11 cellular contexts compared by ENCODE assay signal in genomic region chr5:140106101-140106500, GRCh38. TPM values are rescaled to one million over a fixed set of nuclear protein-coding genes. Genes with fewer than 3 reads are reported as not detected.
DNase-seq lines count a peak whose midpoint lies in the region; ATAC-seq, FAIRE-seq and TF ChIP-seq lines count a peak whose summit lies in the region.
"Had no signal": no experiment of that assay in that cellular context is flagged by ENCODE, and none has a peak within 500 bp of the region (broad histone marks: within the 10 kb centered on the region; RNA-seq: fewer than 3 reads in every experiment).

No MANE protein-coding gene starts in this region.

- H2AFZ ChIP-seq in KMS-11 (ENCODE audit: low read depth), result no peak overlapping the region
- H2AFZ ChIP-seq in GM12878 (ENCODE audit: control insufficient read depth, low read depth, low read length), result no peak overlapping the region
- H2AFZ ChIP-seq in neural progenitor cell (replicated peaks), result no peak overlapping the region

- no peak for DNase-seq in CD8-positive, alpha-beta memory T cell
- no peak for DNase-seq in GM12878 (ENCODE audit: low read depth, low spot score)
- DNase-seq in neural progenitor cell (ENCODE audit: low spot score), result no peak
- no peak for DNase-seq in GM19239 (ENCODE audit: insufficient read length, low spot score)
- DNase-seq in Calu3, result no peak
- DNase-seq: caudate nucleus, hypothalamus, NCI-H446 had no signal

- no peaks in the 10 kb centered on the region for H3K36me3 ChIP-seq in CD8-positive, alpha-beta memory T cell (ENCODE audit: insufficient read depth, low read length)
- no peaks in the 10 kb centered on the region for H3K36me3 ChIP-seq in KMS-11 (ENCODE audit: insufficient read depth)
- H3K36me3 ChIP-seq in GM12878 (ENCODE audit: control insufficient read depth in 2 of 2, insufficient read depth in 2 of 2, low read length in 1 of 2), result no peaks in the 10 kb centered on the region
- no peaks in the 10 kb centered on the region for H3K36me3 ChIP-seq in neural progenitor cell

- RAD21 ChIA-PET in GM12878 (lab: Charles Lee; ENCODE audit: unreplicated experiment), result interaction anchor here (1.2 to 2.3 kb wide), 8 partner anchors 8 to 137 kb away, joined by 3 to 11 read pairs (median 4); partner anchors contain the start of gene PURA

- peaks cover 27% of the 10 kb centered on the region for H3K4me1 ChIP-seq in CD8-positive, alpha-beta memory T cell (ENCODE audit: insufficient read depth, low read length)
- H3K4me1 ChIP-seq in KMS-11 (ENCODE audit: low read depth, poor library complexity, severe bottlenecking), result peaks cover 29% of the 10 kb centered on the region
- peaks cover 11% of the 10 kb centered on the region for H3K4me1 ChIP-seq in GM12878 (ENCODE audit: control insufficient read depth, insufficient read depth, low read length)
- H3K4me1 ChIP-seq in neural progenitor cell, result peaks cover 8% of the 10 kb centered on the region

- no peaks in the 10 kb centered on the region for H3K9me3 Mint-ChIP-seq in CD8-positive, alpha-beta memory T cell
- H3K9me3 Mint-ChIP-seq in neural progenitor cell (no peaks in the 10 kb centered on the region), Calu3 (ENCODE audit: low read depth, unreplicated experiment) (no peaks in the 10 kb centered on the region)

- no peak for TF ChIP-seq EP300 in GM12878 (IDR thresholded peaks at IDR 0.05; ENCODE audit: borderline replicate concordance in 1 of 2, control insufficient read depth in 1 of 2, low read depth in 2 of 2, low read length in 2 of 2)

- no peak overlapping the region for H3K27ac ChIP-seq in CD8-positive, alpha-beta memory T cell (ENCODE audit: low read depth, low read length)
- H3K27ac ChIP-seq in KMS-11 (no peak overlapping the region), GM12878 (ENCODE audit: control insufficient read depth, insufficient read depth) (no peak overlapping the region), neural progenitor cell (no peak overlapping the region)

- H3K4me1 Mint-ChIP-seq in CD8-positive, alpha-beta memory T cell, result peaks cover 31 to 43% (median 33%) of the 10 kb centered on the region in 3 donors
- peaks cover 28% of the 10 kb centered on the region for H3K4me1 Mint-ChIP-seq in neural progenitor cell
- H3K4me1 Mint-ChIP-seq in Calu3 (ENCODE audit: low read depth, unreplicated experiment), result peaks cover 22% of the 10 kb centered on the region

- H3K79me2 ChIP-seq in KMS-11 (ENCODE audit: insufficient read depth, low read depth) (peaks cover 25% of the 10 kb centered on the region), GM12878 (ENCODE audit: control insufficient read depth, insufficient read depth, low read length) (peaks cover 20% of the 10 kb centered on the region), neural progenitor cell (ENCODE audit: low read depth) (no peaks in the 10 kb centered on the region)

- H3K27ac Mint-ChIP-seq in CD8-positive, alpha-beta memory T cell, result peak overlapping the region; percentile 96 to 100 (median 99)
- H3K27ac Mint-ChIP-seq in neural progenitor cell (no peak overlapping the region), Calu3 (ENCODE audit: unreplicated experiment) (no peak overlapping the region)

- H3K4me3 ChIP-seq in CD8-positive, alpha-beta memory T cell (ENCODE audit: low read length), result no peak overlapping the region
- H3K4me3 ChIP-seq in KMS-11 (IDR thresholded peaks at IDR 0.05; ENCODE audit: insufficient read depth, low read depth, low read length), result no peak overlapping the region
- no peak overlapping the region for H3K4me3 ChIP-seq in GM12878
- H3K4me3 ChIP-seq in neural progenitor cell, result no peak overlapping the region

- intact Hi-C loops in GM12878 (cut with micrococcal nuclease; ENCODE audit: unreplicated experiment), result loop anchor here (5.0 kb wide), 1 partner anchor 64 kb away; the partner anchor contains the start of gene NRG2
- intact Hi-C loops in Calu3 (cut with micrococcal nuclease; ENCODE audit: unreplicated experiment), result loop anchor here (1.0 kb wide), 1 partner anchor 33 kb away; no protein-coding TSS in a partner anchor

- in situ Hi-C loops in GM12878 (cut with MboI), result no loop called here

- H3F3A ChIP-seq in neural progenitor cell (ENCODE audit: low read depth), result peaks cover 50% of the 10 kb centered on the region

- 75% methylated on average over 5 of the region's 5 CpGs for WGBS in GM12878 (ENCODE audit: insufficient coverage, insufficient replicate concordance, low lambda C conversion rate, missing lambda C conversion rate)

- H3K27me3 ChIP-seq in CD8-positive, alpha-beta memory T cell (ENCODE audit: insufficient read depth, low read length, poor library complexity, severe bottlenecking), result no peaks in the 10 kb centered on the region
- H3K27me3 ChIP-seq in KMS-11 (ENCODE audit: insufficient read depth, low read depth), result no peaks in the 10 kb centered on the region
- H3K27me3 ChIP-seq in GM12878 (replicated peaks in 1 of 2; ENCODE audit: control insufficient read depth in 2 of 2, insufficient read depth in 2 of 2, low read length in 1 of 2), result no peaks in the 10 kb centered on the region
- H3K27me3 ChIP-seq in neural progenitor cell, result peaks cover 97% of the 10 kb centered on the region

- H3K9me3 ChIP-seq in CD8-positive, alpha-beta memory T cell (ENCODE audit: low read length), result no peaks in the 10 kb centered on the region
- H3K9me3 ChIP-seq in GM12878 (replicated peaks; ENCODE audit: control insufficient read depth, insufficient read depth, low read length) (no peaks in the 10 kb centered on the region), neural progenitor cell (ENCODE audit: low read depth) (no peaks in the 10 kb centered on the region)

- peaks cover 4 to 8% of the 10 kb centered on the region in 2 donors for H3K27me3 Mint-ChIP-seq in CD8-positive, alpha-beta memory T cell
- H3K27me3 Mint-ChIP-seq in neural progenitor cell (ENCODE audit: insufficient read depth, low read depth) (peaks cover 44% of the 10 kb centered on the region), Calu3 (ENCODE audit: unreplicated experiment) (peaks cover 42% of the 10 kb centered on the region)

- TSS peak; percentile 70 for BruUV-seq in GM12878 (replicated peaks; lab: Mats Ljungman, UMichigan)
- BruUV-seq in Calu3 (replicated peaks; lab: Mats Ljungman, UMichigan), result no TSS peak

- 0 out of 2 replicates have a peak overlapping the region, but pooled peaks have one; percentile 75 for H3K4me2 ChIP-seq in KMS-11
- H3K4me2 ChIP-seq in GM12878 (ENCODE audit: control insufficient read depth, insufficient read depth), result no peak overlapping the region
- no peak overlapping the region for H3K4me2 ChIP-seq in neural progenitor cell

- no peak for TF ChIP-seq RAD21 in GM12878 (IDR thresholded peaks at IDR 0.05; ENCODE audit: insufficient read depth, low read depth, low read length)

- TF ChIP-seq CTCF in KMS-11 (conservative IDR thresholded peaks at IDR 0.05; ENCODE audit: low read depth, low read length) (no peak), GM12878 (IDR thresholded peaks at IDR 0.05 in 2 of 3, conservative IDR thresholded peaks at IDR 0.05 in 1 of 3; ENCODE audit: control insufficient read depth in 2 of 3, extremely low read depth in 1 of 3, insufficient read depth in 1 of 3, low read depth in 3 of 3, low read length in 3 of 3) (peak in 1 of 3 experiments; percentile 26; a peak in 1 of 6 replicates), neural progenitor cell (IDR thresholded peaks at IDR 0.05) (no peak), Calu3 (IDR thresholded peaks at IDR 0.05; ENCODE audit: unreplicated experiment) (no peak)

- TF ChIP-seq POLR2A in GM12878 (IDR thresholded peaks at IDR 0.05; ENCODE audit: low read depth, low read length), result no peak

- SMC1A ChIA-PET in GM12878 (lab: Charles Lee; ENCODE audit: uncharacterized antibody, unreplicated experiment), result interaction anchor here (0.9 to 3.4 kb wide), 13 partner anchors 11 to 137 kb away, joined by 3 to 31 read pairs (median 4); no protein-coding TSS in a partner anchor

- H3K4me3 Mint-ChIP-seq in CD8-positive, alpha-beta memory T cell, result peak overlapping the region in 6 of 7 donors; percentile 29 to 97 (median 94)
- H3K4me3 Mint-ChIP-seq in neural progenitor cell (peak overlapping the region; percentile 90), Calu3 (ENCODE audit: low read depth, unreplicated experiment) (no peak overlapping the region)

- H3K9ac ChIP-seq in KMS-11 (no peak overlapping the region), GM12878 (ENCODE audit: control insufficient read depth, insufficient read depth, low read length) (no peak overlapping the region), neural progenitor cell (no peak overlapping the region)

- POLR2A ChIA-PET in CD8-positive, alpha-beta memory T cell (lab: Charles Lee), result no interaction called here
- POLR2A ChIA-PET in GM12878 (lab: Charles Lee), result interaction anchor here (0.6 to 1.5 kb wide), 4 partner anchors 11 to 272 kb away, joined by 3 to 5 read pairs (median 3); no protein-coding TSS in a partner anchor

- peaks cover 0 to 10% (median 0%) of the 10 kb centered on the region in 3 donors for H3K36me3 Mint-ChIP-seq in CD8-positive, alpha-beta memory T cell
- H3K36me3 Mint-ChIP-seq in neural progenitor cell (no peaks in the 10 kb centered on the region), Calu3 (ENCODE audit: insufficient read depth, unreplicated experiment) (peaks cover 27% of the 10 kb centered on the region)

- FAIRE-seq in GM12878 (lab: Jason Lieb, UNC), result no peak
- no peak for FAIRE-seq in GM19239 (lab: Jason Lieb, UNC)

- CTCF ChIA-PET in CD8-positive, alpha-beta memory T cell (lab: Charles Lee), result interaction anchor here (1.8 to 2.1 kb wide), 3 partner anchors 38 to 52 kb away, joined by 6 to 8 read pairs (median 6); no protein-coding TSS in a partner anchor
- CTCF ChIA-PET in GM12878 (lab: Yijun Ruan, JAX) (interaction anchor here (0.7 to 4.7 kb wide), 16 partner anchors 9 to 136 kb away, joined by 3 to 31 read pairs (median 8); no protein-coding TSS in a partner anchor), Calu3 (lab: Charles Lee) (interaction anchor here (1.2 to 2.3 kb wide), 3 partner anchors 9 to 139 kb away, joined by 3 to 6 read pairs (median 4); no protein-coding TSS in a partner anchor)

- H4K20me1 ChIP-seq in KMS-11 (ENCODE audit: insufficient read depth) (no peaks in the 10 kb centered on the region), GM12878 (ENCODE audit: control insufficient read depth, insufficient read depth) (no peaks in the 10 kb centered on the region), neural progenitor cell (ENCODE audit: low read depth) (peaks cover 30% of the 10 kb centered on the region)

- no peak for ATAC-seq in GM12878
- ATAC-seq in GM21786 (IDR thresholded peaks at IDR 0.05; ENCODE audit: unreplicated experiment), result no peak
- no peak for ATAC-seq in GM19395 (IDR thresholded peaks at IDR 0.05; ENCODE audit: unreplicated experiment)

RNA-seq across cellular contexts. Expression of gene PURA, which starts 7.8 kb away (rescaled TPM):
- total RNA-seq in CD8-positive, alpha-beta memory T cell, result 10 to 100 TPM; 14.8 to 16.4 TPM
- 4.8 TPM for polyA plus RNA-seq in CD8-positive, alpha-beta memory T cell
- total RNA-seq in GM12878 (2013; cell fraction: nucleolus; rRNA removed), result 17.7 and 18.3 TPM in 2 replicates
- 11.7 and 11.9 TPM in 2 replicates for total RNA-seq in GM12878 (2014; rRNA removed)
- total RNA-seq in GM12878 (2014; rRNA removed; fragmentation: Illumina TruSeq; extraction: Trizol), result 6.3 and 6.9 TPM in 2 replicates
- total RNA-seq in GM12878 (2021), result 11.8 TPM in 2 replicates
- polyA plus RNA-seq in GM12878 (2011; ENCODE audit: low read depth), result 0.76 TPM
- polyA plus RNA-seq in GM12878 (2011; rRNA removed), result 4.9 and 6.8 TPM in 2 replicates
- polyA plus RNA-seq in GM12878 (2011; cell fraction: cytosol; rRNA removed), result 2.0 and 2.1 TPM in 2 replicates
- polyA plus RNA-seq in GM12878 (2011; cell fraction: nucleus; rRNA removed), result 4.1 and 5.4 TPM in 2 replicates
- 2.4 and 4.8 TPM in 2 replicates for polyA plus RNA-seq in GM12878 (2012)
- polyA plus RNA-seq in GM12878 (2014; fragmentation: Illumina TruSeq; extraction: Trizol), result 6.7 and 7.8 TPM in 2 replicates
- 1 to 10 TPM; 3.7 to 4.1 TPM for polyA plus RNA-seq in GM12878 (2014; fragmentation: Nextera tagmentation; extraction: Ambion mirVana)
- polyA plus RNA-seq in GM12878 (2014; rRNA removed), result 5.9 and 7.5 TPM in 2 replicates
- polyA plus RNA-seq in GM12878 (2016; fragmentation: Nextera tagmentation; extraction: Ambion mirVana), result 1 to 10 TPM; 3.3 to 5.6 TPM
- 4.6 and 4.9 TPM in 2 replicates for polyA minus RNA-seq in GM12878 (2011; rRNA and poly(A)+ RNA removed)
- 3.6 and 4.1 TPM in 2 replicates for polyA minus RNA-seq in GM12878 (2011; cell fraction: cytosol; rRNA and poly(A)+ RNA removed)
- 7.7 and 13.3 TPM in 2 replicates for polyA minus RNA-seq in GM12878 (2011; cell fraction: nucleus; rRNA and poly(A)+ RNA removed)
- total RNA-seq in neural progenitor cell (ENCODE audit: low replicate concordance), result 2.5 and 2.6 TPM in 2 replicates
- 16.2 and 16.7 TPM in 2 replicates for total RNA-seq in Calu3 (2022)

RNA-seq across cellular contexts. Expression of gene IGIP, which starts 19.6 kb away (rescaled TPM):
- total RNA-seq in CD8-positive, alpha-beta memory T cell, result 1 to 10 TPM; 3.7 to 4.1 TPM
- polyA plus RNA-seq in CD8-positive, alpha-beta memory T cell, result 0.29 TPM
- 5.8 and 6.6 TPM in 2 replicates for total RNA-seq in GM12878 (2013; cell fraction: nucleolus; rRNA removed)
- total RNA-seq in GM12878 (2014; rRNA removed), result 2.4 and 2.7 TPM in 2 replicates
- total RNA-seq in GM12878 (2014; rRNA removed; fragmentation: Illumina TruSeq; extraction: Trizol), result 2.5 and 3.4 TPM in 2 replicates
- 2.7 and 3.1 TPM in 2 replicates for total RNA-seq in GM12878 (2021)
- 1.1 TPM for polyA plus RNA-seq in GM12878 (2011; ENCODE audit: low read depth)
- polyA plus RNA-seq in GM12878 (2011; rRNA removed), result 2.7 and 3.7 TPM in 2 replicates
- 0.84 and 0.94 TPM in 2 replicates for polyA plus RNA-seq in GM12878 (2011; cell fraction: cytosol; rRNA removed)
- polyA plus RNA-seq in GM12878 (2011; cell fraction: nucleus; rRNA removed), result 3.7 and 4.6 TPM in 2 replicates
- polyA plus RNA-seq in GM12878 (2012), result 1.1 and 2.9 TPM in 2 replicates
- 3.3 and 3.6 TPM in 2 replicates for polyA plus RNA-seq in GM12878 (2014; fragmentation: Illumina TruSeq; extraction: Trizol)
- 1 to 10 TPM in 1 of 2 experiments, under 1 TPM in 1; 0.58 to 1.2 TPM for polyA plus RNA-seq in GM12878 (2014; fragmentation: Nextera tagmentation; extraction: Ambion mirVana)
- polyA plus RNA-seq in GM12878 (2014; rRNA removed), result 1.4 TPM in 2 replicates
- polyA plus RNA-seq in GM12878 (2016; fragmentation: Nextera tagmentation; extraction: Ambion mirVana), result under 1 TPM; 0.64 to 0.72 TPM
- 1.8 and 2.5 TPM in 2 replicates for polyA minus RNA-seq in GM12878 (2011; rRNA and poly(A)+ RNA removed)
- 0.53 and 0.73 TPM in 2 replicates for polyA minus RNA-seq in GM12878 (2011; cell fraction: cytosol; rRNA and poly(A)+ RNA removed)
- 2.5 and 4.2 TPM in 2 replicates for polyA minus RNA-seq in GM12878 (2011; cell fraction: nucleus; rRNA and poly(A)+ RNA removed)
- total RNA-seq in neural progenitor cell (ENCODE audit: low replicate concordance), result 0.59 and 1.6 TPM in 2 replicates
- 5.9 and 6.2 TPM in 2 replicates for total RNA-seq in Calu3 (2022)

Comparison
In these comparisons a context has a peak if more than half of its experiments do, and no peak if none do; other contexts are left out.
1. H3K27ac Mint-ChIP-seq: peak in CD8-positive, alpha-beta memory T cell (8 of 8); none in neural progenitor cell (single experiment) and Calu3 (single experiment).